In the genomic region with DNA sequence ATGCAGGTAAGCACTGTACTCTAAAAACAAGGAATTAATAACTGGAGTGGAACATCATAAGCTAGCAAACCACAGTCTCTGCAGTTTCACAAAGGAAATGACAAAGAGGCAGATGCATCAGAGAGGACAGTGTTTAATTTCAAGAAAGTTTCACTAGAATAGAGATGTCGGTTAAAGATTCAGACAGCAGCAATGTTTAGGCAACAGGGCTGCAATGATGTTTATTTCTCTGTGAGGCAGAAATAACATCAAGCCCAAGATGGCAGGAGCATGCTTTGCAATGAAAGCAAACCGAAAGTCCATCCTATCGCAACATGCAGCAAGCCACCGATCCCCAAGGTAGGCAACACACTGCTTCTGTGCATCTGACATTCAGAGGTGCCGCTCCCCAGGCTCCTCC, we compare ENCODE assay signal across 1 cellular context.
TF ChIP-seq lines count a peak whose summit lies in the region.

No MANE protein-coding gene starts in this region.

TF ChIP-seq in WTC11, 78 proteins besides CTCF, POLR2A, EP300 and RAD21 (continued from another document):
- TF ChIP-seq, protein P1, sequence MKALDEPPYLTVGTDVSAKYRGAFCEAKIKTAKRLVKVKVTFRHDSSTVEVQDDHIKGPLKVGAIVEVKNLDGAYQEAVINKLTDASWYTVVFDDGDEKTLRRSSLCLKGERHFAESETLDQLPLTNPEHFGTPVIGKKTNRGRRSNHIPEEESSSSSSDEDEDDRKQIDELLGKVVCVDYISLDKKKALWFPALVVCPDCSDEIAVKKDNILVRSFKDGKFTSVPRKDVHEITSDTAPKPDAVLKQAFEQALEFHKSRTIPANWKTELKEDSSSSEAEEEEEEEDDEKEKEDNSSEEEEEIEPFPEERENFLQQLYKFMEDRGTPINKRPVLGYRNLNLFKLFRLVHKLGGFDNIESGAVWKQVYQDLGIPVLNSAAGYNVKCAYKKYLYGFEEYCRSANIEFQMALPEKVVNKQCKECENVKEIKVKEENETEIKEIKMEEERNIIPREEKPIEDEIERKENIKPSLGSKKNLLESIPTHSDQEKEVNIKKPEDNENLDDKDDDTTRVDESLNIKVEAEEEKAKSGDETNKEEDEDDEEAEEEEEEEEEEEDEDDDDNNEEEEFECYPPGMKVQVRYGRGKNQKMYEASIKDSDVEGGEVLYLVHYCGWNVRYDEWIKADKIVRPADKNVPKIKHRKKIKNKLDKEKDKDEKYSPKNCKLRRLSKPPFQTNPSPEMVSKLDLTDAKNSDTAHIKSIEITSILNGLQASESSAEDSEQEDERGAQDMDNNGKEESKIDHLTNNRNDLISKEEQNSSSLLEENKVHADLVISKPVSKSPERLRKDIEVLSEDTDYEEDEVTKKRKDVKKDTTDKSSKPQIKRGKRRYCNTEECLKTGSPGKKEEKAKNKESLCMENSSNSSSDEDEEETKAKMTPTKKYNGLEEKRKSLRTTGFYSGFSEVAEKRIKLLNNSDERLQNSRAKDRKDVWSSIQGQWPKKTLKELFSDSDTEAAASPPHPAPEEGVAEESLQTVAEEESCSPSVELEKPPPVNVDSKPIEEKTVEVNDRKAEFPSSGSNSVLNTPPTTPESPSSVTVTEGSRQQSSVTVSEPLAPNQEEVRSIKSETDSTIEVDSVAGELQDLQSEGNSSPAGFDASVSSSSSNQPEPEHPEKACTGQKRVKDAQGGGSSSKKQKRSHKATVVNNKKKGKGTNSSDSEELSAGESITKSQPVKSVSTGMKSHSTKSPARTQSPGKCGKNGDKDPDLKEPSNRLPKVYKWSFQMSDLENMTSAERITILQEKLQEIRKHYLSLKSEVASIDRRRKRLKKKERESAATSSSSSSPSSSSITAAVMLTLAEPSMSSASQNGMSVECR (CRISPR knock-in tag; IDR thresholded peaks at IDR 0.05; ENCODE audit: borderline replicate concordance), result no peak
- no peak for TF ChIP-seq ZNF671 (CRISPR knock-in tag; IDR thresholded peaks at IDR 0.05)
- TF ChIP-seq, protein P2, sequence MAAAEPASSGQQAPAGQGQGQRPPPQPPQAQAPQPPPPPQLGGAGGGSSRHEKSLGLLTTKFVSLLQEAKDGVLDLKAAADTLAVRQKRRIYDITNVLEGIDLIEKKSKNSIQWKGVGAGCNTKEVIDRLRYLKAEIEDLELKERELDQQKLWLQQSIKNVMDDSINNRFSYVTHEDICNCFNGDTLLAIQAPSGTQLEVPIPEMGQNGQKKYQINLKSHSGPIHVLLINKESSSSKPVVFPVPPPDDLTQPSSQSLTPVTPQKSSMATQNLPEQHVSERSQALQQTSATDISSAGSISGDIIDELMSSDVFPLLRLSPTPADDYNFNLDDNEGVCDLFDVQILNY (CRISPR knock-in tag; IDR thresholded peaks at IDR 0.05), result no peak
- TF ChIP-seq, protein P3, sequence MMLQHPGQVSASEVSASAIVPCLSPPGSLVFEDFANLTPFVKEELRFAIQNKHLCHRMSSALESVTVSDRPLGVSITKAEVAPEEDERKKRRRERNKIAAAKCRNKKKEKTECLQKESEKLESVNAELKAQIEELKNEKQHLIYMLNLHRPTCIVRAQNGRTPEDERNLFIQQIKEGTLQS (CRISPR knock-in tag; conservative IDR thresholded peaks at IDR 0.05), result no peak
- TF ChIP-seq FOXJ3 (CRISPR knock-in tag; IDR thresholded peaks at IDR 0.05; ENCODE audit: borderline replicate concordance), result no peak
- TF ChIP-seq, protein P4, sequence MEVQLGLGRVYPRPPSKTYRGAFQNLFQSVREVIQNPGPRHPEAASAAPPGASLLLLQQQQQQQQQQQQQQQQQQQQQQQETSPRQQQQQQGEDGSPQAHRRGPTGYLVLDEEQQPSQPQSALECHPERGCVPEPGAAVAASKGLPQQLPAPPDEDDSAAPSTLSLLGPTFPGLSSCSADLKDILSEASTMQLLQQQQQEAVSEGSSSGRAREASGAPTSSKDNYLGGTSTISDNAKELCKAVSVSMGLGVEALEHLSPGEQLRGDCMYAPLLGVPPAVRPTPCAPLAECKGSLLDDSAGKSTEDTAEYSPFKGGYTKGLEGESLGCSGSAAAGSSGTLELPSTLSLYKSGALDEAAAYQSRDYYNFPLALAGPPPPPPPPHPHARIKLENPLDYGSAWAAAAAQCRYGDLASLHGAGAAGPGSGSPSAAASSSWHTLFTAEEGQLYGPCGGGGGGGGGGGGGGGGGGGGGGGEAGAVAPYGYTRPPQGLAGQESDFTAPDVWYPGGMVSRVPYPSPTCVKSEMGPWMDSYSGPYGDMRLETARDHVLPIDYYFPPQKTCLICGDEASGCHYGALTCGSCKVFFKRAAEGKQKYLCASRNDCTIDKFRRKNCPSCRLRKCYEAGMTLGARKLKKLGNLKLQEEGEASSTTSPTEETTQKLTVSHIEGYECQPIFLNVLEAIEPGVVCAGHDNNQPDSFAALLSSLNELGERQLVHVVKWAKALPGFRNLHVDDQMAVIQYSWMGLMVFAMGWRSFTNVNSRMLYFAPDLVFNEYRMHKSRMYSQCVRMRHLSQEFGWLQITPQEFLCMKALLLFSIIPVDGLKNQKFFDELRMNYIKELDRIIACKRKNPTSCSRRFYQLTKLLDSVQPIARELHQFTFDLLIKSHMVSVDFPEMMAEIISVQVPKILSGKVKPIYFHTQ (CRISPR knock-in tag; IDR thresholded peaks at IDR 0.05), result no peak
- TF ChIP-seq, protein P5, sequence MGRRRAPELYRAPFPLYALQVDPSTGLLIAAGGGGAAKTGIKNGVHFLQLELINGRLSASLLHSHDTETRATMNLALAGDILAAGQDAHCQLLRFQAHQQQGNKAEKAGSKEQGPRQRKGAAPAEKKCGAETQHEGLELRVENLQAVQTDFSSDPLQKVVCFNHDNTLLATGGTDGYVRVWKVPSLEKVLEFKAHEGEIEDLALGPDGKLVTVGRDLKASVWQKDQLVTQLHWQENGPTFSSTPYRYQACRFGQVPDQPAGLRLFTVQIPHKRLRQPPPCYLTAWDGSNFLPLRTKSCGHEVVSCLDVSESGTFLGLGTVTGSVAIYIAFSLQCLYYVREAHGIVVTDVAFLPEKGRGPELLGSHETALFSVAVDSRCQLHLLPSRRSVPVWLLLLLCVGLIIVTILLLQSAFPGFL (CRISPR knock-in tag; IDR thresholded peaks at IDR 0.05; ENCODE audit: borderline replicate concordance), result no peak
- no peak for TF ChIP-seq ZBTB21 (CRISPR knock-in tag; IDR thresholded peaks at IDR 0.05; ENCODE audit: borderline replicate concordance)
- TF ChIP-seq ZNF263 (CRISPR knock-in tag; IDR thresholded peaks at IDR 0.05; ENCODE audit: low read depth), result no peak
